ENCODE assay signal across 25 cellular contexts in the genomic region with DNA sequence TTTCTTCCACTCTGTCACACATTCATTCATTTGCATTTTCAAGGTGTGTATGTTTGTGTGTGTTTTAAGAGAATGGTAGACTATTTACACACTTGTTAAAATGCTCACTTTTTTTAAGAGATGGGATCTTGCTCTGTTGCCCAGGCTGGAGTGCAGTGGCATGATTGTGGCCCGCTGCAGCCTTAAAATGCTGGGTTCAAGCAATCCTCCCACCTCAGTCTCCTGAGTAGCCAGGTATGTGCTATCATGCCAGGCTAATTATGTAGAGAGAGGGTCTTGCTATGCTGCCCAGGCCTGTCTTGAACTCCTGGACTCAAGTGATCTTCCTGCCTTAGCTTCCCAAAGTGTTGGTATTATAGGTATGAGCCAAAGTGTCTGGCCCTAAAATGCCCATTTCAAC.
"Had no signal": no experiment of that assay in that cellular context is flagged by ENCODE, and none has a peak within 500 bp of the region (broad histone marks: within the 10 kb centered on the region; RNA-seq: fewer than 3 reads in every experiment).

No MANE protein-coding gene starts in this region.

- ATAC-seq: effector memory CD8-positive, alpha-beta T cell; esophagus mucosa; foreskin keratinocyte; gastrocnemius medialis; gastroesophageal sphincter; heart left ventricle; heart right ventricle had no signal

- H3K9me3 Mint-ChIP-seq: dendritic cell treated with granulocyte-macrophage colony-stimulating factor and Interleukin-4, amounts not matched to agents 40 ng/mL and 50 ng/mL, for 4 days; effector memory CD8-positive, alpha-beta T cell had no signal

- H3K27me3 Mint-ChIP-seq: dendritic cell treated with granulocyte-macrophage colony-stimulating factor and Interleukin-4, amounts not matched to agents 40 ng/mL and 50 ng/mL, for 4 days; effector memory CD8-positive, alpha-beta T cell had no signal

- H3K27ac Mint-ChIP-seq: dendritic cell treated with granulocyte-macrophage colony-stimulating factor and Interleukin-4, amounts not matched to agents 40 ng/mL and 50 ng/mL, for 4 days; effector memory CD8-positive, alpha-beta T cell; endodermal cell had no signal

- H3K4me3 ChIP-seq: colonic mucosa, coronary artery, dorsolateral prefrontal cortex, esophagus muscularis mucosa, esophagus squamous epithelium, gastrocnemius medialis, gastroesophageal sphincter, heart left ventricle, heart right ventricle had no signal

- H3K27me3 ChIP-seq: colonic mucosa, dorsolateral prefrontal cortex, esophagus muscularis mucosa, esophagus squamous epithelium, foreskin keratinocyte, gastrocnemius medialis, gastroesophageal sphincter, heart left ventricle, heart right ventricle had no signal

- H3K9me3 ChIP-seq: colonic mucosa, esophagus muscularis mucosa, esophagus squamous epithelium, gastrocnemius medialis, gastroesophageal sphincter, heart left ventricle, heart right ventricle had no signal

- H3K4me3 Mint-ChIP-seq: dendritic cell treated with granulocyte-macrophage colony-stimulating factor and Interleukin-4, amounts not matched to agents 40 ng/mL and 50 ng/mL, for 4 days; effector memory CD8-positive, alpha-beta T cell; endodermal cell had no signal

- H3K27ac ChIP-seq: colonic mucosa, coronary artery, dorsolateral prefrontal cortex, epithelial cell of prostate, esophagus muscularis mucosa, esophagus squamous epithelium, foreskin keratinocyte, gastrocnemius medialis, gastroesophageal sphincter, heart right ventricle had no signal

- DNase-seq: colonic mucosa; cortex of kidney; dermis blood vessel endothelial cell; dorsolateral prefrontal cortex; effector CD4-positive, alpha-beta T cell; effector CD8-positive, alpha-beta T cell; effector memory CD4-positive, alpha-beta T cell; effector memory CD8-positive, alpha-beta T cell; endodermal cell; erythroblast; esophagus squamous epithelium; foreskin fibroblast; foreskin keratinocyte; foreskin melanocyte; gastrocnemius medialis; glutamatergic neuron; head of caudate nucleus; heart left ventricle; heart right ventricle had no signal

- H3K4me1 ChIP-seq: colonic mucosa, esophagus muscularis mucosa, gastrocnemius medialis, gastroesophageal sphincter, heart left ventricle, heart right ventricle had no signal

- H3K36me3 ChIP-seq: colonic mucosa, esophagus muscularis mucosa, esophagus squamous epithelium, gastrocnemius medialis, gastroesophageal sphincter, heart left ventricle, heart right ventricle had no signal
